In the genomic region with DNA sequence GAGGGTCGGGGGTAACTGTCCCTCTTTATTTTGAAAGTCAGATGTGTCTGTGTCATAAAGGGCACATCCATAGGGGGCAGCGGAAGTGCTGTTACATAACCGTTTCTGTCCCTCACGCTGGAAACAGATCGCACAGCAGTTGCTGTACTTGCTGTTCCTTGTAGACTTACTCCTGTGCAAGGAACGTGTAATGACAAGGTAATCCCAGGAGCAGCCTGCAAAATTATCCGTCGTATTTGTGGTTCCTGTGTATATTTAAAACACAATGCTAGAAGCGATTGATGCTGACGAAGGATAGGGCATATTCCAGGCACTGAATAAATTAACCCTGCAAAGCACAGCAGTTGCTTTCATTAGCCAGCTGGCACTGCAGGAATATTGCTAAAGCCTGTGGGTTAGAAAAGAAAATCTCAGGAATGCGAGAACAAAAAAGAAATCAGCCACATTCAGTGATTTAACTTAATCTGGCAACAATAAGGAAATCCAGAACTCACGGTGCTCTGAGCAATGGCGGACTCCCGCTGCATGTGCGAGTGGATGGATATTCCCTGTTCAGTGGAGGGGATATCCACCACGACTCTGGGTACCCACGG, we compare ENCODE assay signal across 17 cellular contexts.
DNase-seq lines count a peak whose midpoint lies in the region; ATAC-seq and TF ChIP-seq lines count a peak whose summit lies in the region.
"Had no signal": no experiment of that assay in that cellular context is flagged by ENCODE, and none has a peak within 500 bp of the region (broad histone marks: within the 10 kb centered on the region; RNA-seq: fewer than 3 reads in every experiment).

No MANE protein-coding gene starts in this region.

- no peak overlapping the region for H3K4ac ChIP-seq in neuronal stem cell (ENCODE audit: low read length)

- CTCF ChIA-PET in activated CD4-positive, alpha-beta T cell treated with anti-CD3 and anti-CD28 coated beads for 36 hours (lab: Charles Lee) = no interaction called here

- no peaks in the 10 kb centered on the region for H3K9me3 ChIP-seq in right atrium auricular region
- H3K9me3 ChIP-seq in neuronal stem cell (replicated peaks in 1 of 2; ENCODE audit: control insufficient read depth in 2 of 2, insufficient read depth in 1 of 2, low read depth in 1 of 2, low read length in 2 of 2) = no peaks in the 10 kb centered on the region
- H3K9me3 ChIP-seq: upper lobe of left lung had no signal

- H3K4me1 Mint-ChIP-seq in activated CD4-positive, alpha-beta T cell treated with anti-CD3 and anti-CD28 coated beads for 36 hours = peaks cover 2% of the 10 kb centered on the region

- H3K27me3 ChIP-seq in right atrium auricular region (no peaks in the 10 kb centered on the region), neuronal stem cell (ENCODE audit: control insufficient read depth in 3 of 3, insufficient read depth in 3 of 3, low read depth in 1 of 3, low read length in 3 of 3) (peaks cover 0 to 10% (median 0%) of the 10 kb centered on the region in 3 experiments)
- H3K27me3 ChIP-seq: upper lobe of left lung had no signal

- intact Hi-C loops in cardiac septum (cut with DNase I) = no loop called here
- intact Hi-C loops in activated CD4-positive, alpha-beta T cell treated with anti-CD3 and anti-CD28 coated beads for 36 hours (cut with DNase I, micrococcal nuclease) = no loop called here

- H3K23ac ChIP-seq in neuronal stem cell (ENCODE audit: low read depth, low read length, poor library complexity) = no peak overlapping the region

- no peak overlapping the region for H3K14ac ChIP-seq in neuronal stem cell (ENCODE audit: low read length)

- no peaks in the 10 kb centered on the region for H3K36me3 Mint-ChIP-seq in activated CD4-positive, alpha-beta T cell treated with anti-CD3 and anti-CD28 coated beads for 36 hours (ENCODE audit: low read depth)
- H3K36me3 Mint-ChIP-seq: natural killer cell treated with Interleukin-12 subunit alpha and Interleukin-12 subunit beta and Interleukin-15 and Interleukin-18, amount 100 ng/mL, for 72 hours had no signal

- H3K27ac ChIP-seq in right atrium auricular region (peak overlapping the region; percentile 66 to 70), coronary artery (peak overlapping the region; percentile 54 to 78), neuronal stem cell (replicated peaks; ENCODE audit: low read length) (no peak overlapping the region)

- DNase-seq in right atrium auricular region (ENCODE audit: low spot score) = peak; percentile 50
- no peak for DNase-seq in cardiac septum (ENCODE audit: low spot score)
- no peak for DNase-seq in coronary artery (ENCODE audit: low spot score)
- DNase-seq in neuronal stem cell (ENCODE audit: low spot score) = no peak
- DNase-seq in activated CD4-positive, alpha-beta T cell treated with anti-CD3 and anti-CD28 coated beads for 36 hours = no peak
- DNase-seq in activated T-cell treated with anti-CD3 and anti-CD28 coated beads for 4 hours = no peak
- no peak for DNase-seq in NOMO-1 treated with DMSO at 0.1 percent for 48 hours (lab: John Stamatoyannopoulos, UW; ENCODE audit: unreplicated experiment)
- DNase-seq: activated gamma-delta T cell; effector memory CD4-positive, alpha-beta T cell; SHP77 treated with DMSO at 0.1 percent for 48 hours; stimulated activated CD4-positive, alpha-beta T cell treated with anti-CD3 and anti-CD28 coated beads, Interleukin-4, amount 100 ng/mL, for 1 hour; upper lobe of left lung had no signal

- peak overlapping the region; percentile 9 for H2BK5ac ChIP-seq in neuronal stem cell (ENCODE audit: low read length)

- no peaks in the 10 kb centered on the region for H3K9me3 Mint-ChIP-seq in activated CD4-positive, alpha-beta T cell treated with anti-CD3 and anti-CD28 coated beads for 36 hours (ENCODE audit: low read depth)
- H3K9me3 Mint-ChIP-seq: natural killer cell treated with Interleukin-12 subunit alpha and Interleukin-12 subunit beta and Interleukin-15 and Interleukin-18, amount 100 ng/mL, for 72 hours had no signal

- no peak overlapping the region for H2BK120ac ChIP-seq in neuronal stem cell (ENCODE audit: low read depth, low read length)

- H3K27me3 Mint-ChIP-seq in activated CD4-positive, alpha-beta T cell treated with anti-CD3 and anti-CD28 coated beads for 36 hours = peaks cover 2% of the 10 kb centered on the region
- H3K27me3 Mint-ChIP-seq: natural killer cell treated with Interleukin-12 subunit alpha and Interleukin-12 subunit beta and Interleukin-15 and Interleukin-18, amount 100 ng/mL, for 72 hours had no signal

- no peak overlapping the region for H2BK15ac ChIP-seq in neuronal stem cell (ENCODE audit: low read length)

- no peaks in the 10 kb centered on the region for H3K36me3 ChIP-seq in right atrium auricular region
- no peaks in the 10 kb centered on the region for H3K36me3 ChIP-seq in neuronal stem cell (replicated peaks in 1 of 2; ENCODE audit: control insufficient read depth in 2 of 2, insufficient read depth in 2 of 2, low read length in 2 of 2)
- H3K36me3 ChIP-seq: upper lobe of left lung had no signal

- no peak overlapping the region for H4K91ac ChIP-seq in neuronal stem cell (ENCODE audit: low read depth, low read length, poor library complexity)

- ATAC-seq in HG03135 (IDR thresholded peaks at IDR 0.05; ENCODE audit: unreplicated experiment) = no peak
- no peak for ATAC-seq in activated CD4-positive, alpha-beta T cell treated with anti-CD3 and anti-CD28 coated beads for 36 hours
- ATAC-seq: activated CD4-positive, CD25-positive, alpha-beta regulatory T cell treated with anti-CD3 and anti-CD28 coated beads, Interleukin-2, amount 50 U/mL, for 24 hours; sciatic nerve had no signal

- WGBS in neuronal stem cell (ENCODE audit: extremely low coverage in 2 of 2, insufficient read length in 2 of 2, insufficient replicate concordance in 1 of 2), 2 donors = no CpG with 5 or more reads among the region's 17 CpGs

- POLR2A ChIA-PET in activated CD4-positive, alpha-beta T cell treated with anti-CD3 and anti-CD28 coated beads for 36 hours (lab: Charles Lee) = no interaction called here

- peak overlapping the region; percentile 63 for H2AFZ ChIP-seq in neuronal stem cell (ENCODE audit: low read length)

- H3K4me3 Mint-ChIP-seq in activated CD4-positive, alpha-beta T cell treated with anti-CD3 and anti-CD28 coated beads for 36 hours = no peak overlapping the region
- H3K4me3 Mint-ChIP-seq: natural killer cell treated with Interleukin-12 subunit alpha and Interleukin-12 subunit beta and Interleukin-15 and Interleukin-18, amount 100 ng/mL, for 72 hours had no signal

- no peak overlapping the region for H3K4me2 ChIP-seq in neuronal stem cell (ENCODE audit: insufficient read depth, low read length, poor library complexity, severe bottlenecking)

- no peak overlapping the region for H3K27ac Mint-ChIP-seq in activated CD4-positive, alpha-beta T cell treated with anti-CD3 and anti-CD28 coated beads for 36 hours

- no peak for TF ChIP-seq CTCF in right atrium auricular region (IDR thresholded peaks at IDR 0.05)
- no peak for TF ChIP-seq CTCF in coronary artery (IDR thresholded peaks at IDR 0.05)

- H4K8ac ChIP-seq in neuronal stem cell (ENCODE audit: low read depth, low read length) = no peak overlapping the region

- H3K4me1 ChIP-seq in right atrium auricular region (peaks cover 0 to 26% of the 10 kb centered on the region in 2 donors), neuronal stem cell (ENCODE audit: control insufficient read depth in 2 of 2, insufficient read depth in 1 of 2, low read depth in 1 of 2, low read length in 2 of 2) (peaks cover 20 to 21% of the 10 kb centered on the region in 2 donors)

- no peak overlapping the region for H2BK12ac ChIP-seq in neuronal stem cell (ENCODE audit: low read length)

- no peaks in the 10 kb centered on the region for H3K79me1 ChIP-seq in neuronal stem cell (ENCODE audit: low read depth, low read length)

- H3K4me3 ChIP-seq in right atrium auricular region = no peak overlapping the region
- no peak overlapping the region for H3K4me3 ChIP-seq in coronary artery
- H3K4me3 ChIP-seq in neuronal stem cell (ENCODE audit: low read length in 2 of 2) = no peak overlapping the region
- H3K4me3 ChIP-seq: lung, upper lobe of left lung had no signal

- no peak overlapping the region for H2AK5ac ChIP-seq in neuronal stem cell (ENCODE audit: low read depth, low read length)

- H3K18ac ChIP-seq in neuronal stem cell (ENCODE audit: low read length) = peak overlapping the region; percentile 76

- H3K9ac ChIP-seq in neuronal stem cell (ENCODE audit: low read depth, low read length, poor library complexity) = no peak overlapping the region
